Comparison of ENCODE assay signal across 8 cellular contexts in genomic region chr5:163504091-163504931, GRCh38. TPM values are rescaled to one million over a fixed set of nuclear protein-coding genes. Genes with fewer than 3 reads are reported as not detected.
DNase-seq lines count a peak whose midpoint lies in the region; ATAC-seq, FAIRE-seq and TF ChIP-seq lines count a peak whose summit lies in the region.

No MANE protein-coding gene starts in this region.

- POLR2A ChIA-PET in activated naive CD8-positive, alpha-beta T cell treated with anti-CD3 and anti-CD28 coated beads, Interleukin-2, amount 10 ng/mL, durations not matched to agents 7 days and 5 days (lab: Charles Lee): interaction anchor here (0.5 to 9.6 kb wide), 5 partner anchors 8 to 66 kb away, joined by 5 to 177 read pairs (median 6); partner anchors contain the start of genes CCNG1, HMMR and NUDCD2

- H3K4me1 Mint-ChIP-seq in activated naive CD8-positive, alpha-beta T cell treated with anti-CD3 and anti-CD28 coated beads, Interleukin-2, amount 10 ng/mL, durations not matched to agents 7 days and 5 days: peaks cover 22% of the 10 kb centered on the region

- H3K9me3 ChIP-seq in Peyer's patch: no peaks in the 10 kb centered on the region
- no peaks in the 10 kb centered on the region for H3K9me3 ChIP-seq in heart left ventricle
- H3K9me3 ChIP-seq in pancreas: no peaks in the 10 kb centered on the region

- H3K36me3 ChIP-seq in Peyer's patch (no peaks in the 10 kb centered on the region), heart left ventricle (no peaks in the 10 kb centered on the region), pancreas (no peaks in the 10 kb centered on the region)

- FAIRE-seq in pancreas (lab: Jason Lieb, UNC): no peak

- no peak for ATAC-seq in activated naive CD8-positive, alpha-beta T cell treated with anti-CD3 and anti-CD28 coated beads, Interleukin-2, amount 10 ng/mL, durations not matched to agents 7 days and 5 days (ENCODE audit: low read depth)
- ATAC-seq in heart left ventricle (peak; percentile 22 to 34 (median 26)), pancreas (peak; percentile 30 to 49 (median 35)), GM19395 (IDR thresholded peaks at IDR 0.05; ENCODE audit: unreplicated experiment) (no peak), HG03135 (IDR thresholded peaks at IDR 0.05; ENCODE audit: unreplicated experiment) (no peak)

- WGBS in heart left ventricle, 4 donors: 1 to 2% (median 1%) methylated on average over 26 of the region's 26 CpGs
- 1% methylated on average over 26 of the region's 26 CpGs for WGBS in pancreas, 2 donors

- no peaks in the 10 kb centered on the region for H3K27me3 ChIP-seq in Peyer's patch
- H3K27me3 ChIP-seq in heart left ventricle: no peaks in the 10 kb centered on the region
- H3K27me3 ChIP-seq in pancreas: no peaks in the 10 kb centered on the region

- TF ChIP-seq POLR2A in Peyer's patch (IDR thresholded peaks at IDR 0.05): peak; percentile 18 to 27
- TF ChIP-seq POLR2A in heart left ventricle (IDR thresholded peaks at IDR 0.05): no peak

- peak overlapping the region; percentile 95 for H3K4me3 Mint-ChIP-seq in activated naive CD8-positive, alpha-beta T cell treated with anti-CD3 and anti-CD28 coated beads, Interleukin-2, amount 10 ng/mL, durations not matched to agents 7 days and 5 days

- H3K4me3 ChIP-seq in Peyer's patch (peak overlapping the region; percentile 58 to 94 (median 78)), heart left ventricle (peak overlapping the region; percentile 5 to 90 (median 77)), pancreas (peak overlapping the region; percentile 59 to 73 (median 63))

- DNase-seq in activated CD4-positive, alpha-beta T cell treated with anti-CD3 and anti-CD28 coated beads for 24 hours (ENCODE audit: low read depth in 2 of 2): peak; percentile 15 to 23
- DNase-seq in activated CD4-positive, alpha-beta T cell treated with anti-CD3 and anti-CD28 coated beads for 1 hour: no peak
- peak; percentile 56 to 76 (median 64) for DNase-seq in Peyer's patch
- peak; percentile 41 for DNase-seq in activated naive CD8-positive, alpha-beta T cell treated with anti-CD3 and anti-CD28 coated beads, Interleukin-2, amount 10 ng/mL, durations not matched to agents 7 days and 5 days
- peak in 4 of 5 donors; percentile 23 to 46 (median 36) for DNase-seq in heart left ventricle
- DNase-seq in pancreas: peak in 3 of 6 donors; percentile 7 to 55 (median 35)

- peaks cover 5% of the 10 kb centered on the region for H3K36me3 Mint-ChIP-seq in activated naive CD8-positive, alpha-beta T cell treated with anti-CD3 and anti-CD28 coated beads, Interleukin-2, amount 10 ng/mL, durations not matched to agents 7 days and 5 days

- peak overlapping the region; percentile 97 for H3K27ac Mint-ChIP-seq in activated naive CD8-positive, alpha-beta T cell treated with anti-CD3 and anti-CD28 coated beads, Interleukin-2, amount 10 ng/mL, durations not matched to agents 7 days and 5 days

- H3K27ac ChIP-seq in Peyer's patch (peak overlapping the region; percentile 91 to 100 (median 98)), heart left ventricle (peak overlapping the region; percentile 89 to 99 (median 96)), pancreas (peak overlapping the region; percentile 93 to 98 (median 96))

- TF ChIP-seq CTCF in Peyer's patch (IDR thresholded peaks at IDR 0.05) (no peak), heart left ventricle (IDR thresholded peaks at IDR 0.05) (no peak), pancreas (IDR thresholded peaks at IDR 0.05) (no peak)

- H3K4me1 ChIP-seq in Peyer's patch: peaks cover 0 to 21% (median 9%) of the 10 kb centered on the region in 4 donors
- H3K4me1 ChIP-seq in heart left ventricle: peaks cover 6 to 48% (median 35%) of the 10 kb centered on the region in 12 donors
- peaks cover 11 to 23% (median 14%) of the 10 kb centered on the region in 3 donors for H3K4me1 ChIP-seq in pancreas

- no peaks in the 10 kb centered on the region for H3K9me3 Mint-ChIP-seq in activated naive CD8-positive, alpha-beta T cell treated with anti-CD3 and anti-CD28 coated beads, Interleukin-2, amount 10 ng/mL, durations not matched to agents 7 days and 5 days

- H3K27me3 Mint-ChIP-seq in activated naive CD8-positive, alpha-beta T cell treated with anti-CD3 and anti-CD28 coated beads, Interleukin-2, amount 10 ng/mL, durations not matched to agents 7 days and 5 days: no peaks in the 10 kb centered on the region

- intact Hi-C loops in heart left ventricle (cut with DNase I): loop anchor here in 4 of 10 donors (2.0 to 5.0 kb wide), 2 partner anchors 42 to 44 kb away; partner anchors contain the start of genes HMMR (in 4 of the 4) and NUDCD2 (in 4 of the 4)
- intact Hi-C loops in pancreas (cut with DNase I): no loop called here

RNA-seq across cellular contexts. Expression of gene MAT2B, which starts 1.1 kb away (rescaled TPM):
- total RNA-seq in Peyer's patch (10 to 100 TPM; 34.6 to 65.3 (median 51.1) TPM), heart left ventricle (10 to 100 TPM; 46.3 to 61.6 (median 59.3) TPM), pancreas (10 to 100 TPM in 5 of 6 donors, 1 to 10 TPM in 1; 9.2 to 34.6 (median 15.9) TPM)
- 100 to 1,000 TPM in 1 of 2 experiments, 10 to 100 TPM in 1; 98.7 to 101 TPM for total RNA-seq in activated naive CD8-positive, alpha-beta T cell treated with anti-CD3 and anti-CD28 coated beads, Interleukin-2, amount 10 ng/mL, durations not matched to agents 7 days and 5 days
- polyA plus RNA-seq in heart left ventricle (10 to 100 TPM; 33.8 to 53.4 TPM), pancreas (10 to 100 TPM in 1 of 2 donors, 1 to 10 TPM in 1; 9.8 to 21.1 TPM)

RNA-seq across cellular contexts. Expression of gene HMMR, which starts 43.9 kb away (rescaled TPM):
- total RNA-seq in Peyer's patch (1 to 10 TPM; 1.1 to 3.3 (median 1.9) TPM), heart left ventricle (1 to 10 TPM in 5 of 9 donors, under 1 TPM in 3, not detected in 1; 0.47 to 6.6 (median 1.3) TPM), pancreas (under 1 TPM in 5 of 6 donors, not detected in 1; 0.14 to 0.84 (median 0.38) TPM)
- 10 to 100 TPM; 50.5 to 54.5 TPM for total RNA-seq in activated naive CD8-positive, alpha-beta T cell treated with anti-CD3 and anti-CD28 coated beads, Interleukin-2, amount 10 ng/mL, durations not matched to agents 7 days and 5 days
- polyA plus RNA-seq in heart left ventricle (under 1 TPM; 0.15 to 0.50 TPM), pancreas (under 1 TPM; 0.07 to 0.08 TPM)

RNA-seq across cellular contexts. Expression of gene NUDCD2, which starts 44.4 kb away (rescaled TPM):
- 1 to 10 TPM; 2.5 to 4.7 (median 3.4) TPM for total RNA-seq in Peyer's patch
- total RNA-seq in activated naive CD8-positive, alpha-beta T cell treated with anti-CD3 and anti-CD28 coated beads, Interleukin-2, amount 10 ng/mL, durations not matched to agents 7 days and 5 days: 10 to 100 TPM; 36.2 to 37.1 TPM
- 10 to 100 TPM in 7 of 9 donors, 1 to 10 TPM in 2; 1.6 to 17.1 (median 13.4) TPM for total RNA-seq in heart left ventricle
- polyA plus RNA-seq in heart left ventricle: 1 to 10 TPM; 3.8 to 5.7 TPM
- 10 to 100 TPM in 3 of 6 donors, 1 to 10 TPM in 3; 8.7 to 14.8 (median 10.2) TPM for total RNA-seq in pancreas
- 1 to 10 TPM; 2.8 to 5.7 TPM for polyA plus RNA-seq in pancreas

Comparison
In these comparisons a context has a peak if more than half of its experiments do, and no peak if none do; other contexts are left out.
1. POLR2A ChIP-seq: peak in Peyer's patch (2 of 2); none in heart left ventricle (0 of 2).
2. ATAC-seq: peak in heart left ventricle (4 of 4) and pancreas (4 of 4); none in activated naive CD8-positive, alpha-beta T cell treated with anti-CD3 and anti-CD28 coated beads, Interleukin-2, amount 10 ng/mL, durations not matched to agents 7 days and 5 days (single experiment), GM19395 (single experiment) and HG03135 (single experiment).
3. RNA of gene HMMR, which starts 43.9 kb away (total RNA-seq): 50.5 to 54.5 TPM in activated naive CD8-positive, alpha-beta T cell treated with anti-CD3 and anti-CD28 coated beads, Interleukin-2, amount 10 ng/mL, durations not matched to agents 7 days and 5 days; 1.1 to 3.3 TPM in Peyer's patch, 0.47 to 6.6 TPM in heart left ventricle and 0.14 to 0.84 TPM in pancreas; every median in the first group is over 4 times any median in the second.
4. Peak in every context shown above with its lines, with median percentiles within 50 percentile points of each other: H3K27ac ChIP-seq and H3K4me3 ChIP-seq.